ENCODE assay signal across 21 cellular contexts in the genomic region with DNA sequence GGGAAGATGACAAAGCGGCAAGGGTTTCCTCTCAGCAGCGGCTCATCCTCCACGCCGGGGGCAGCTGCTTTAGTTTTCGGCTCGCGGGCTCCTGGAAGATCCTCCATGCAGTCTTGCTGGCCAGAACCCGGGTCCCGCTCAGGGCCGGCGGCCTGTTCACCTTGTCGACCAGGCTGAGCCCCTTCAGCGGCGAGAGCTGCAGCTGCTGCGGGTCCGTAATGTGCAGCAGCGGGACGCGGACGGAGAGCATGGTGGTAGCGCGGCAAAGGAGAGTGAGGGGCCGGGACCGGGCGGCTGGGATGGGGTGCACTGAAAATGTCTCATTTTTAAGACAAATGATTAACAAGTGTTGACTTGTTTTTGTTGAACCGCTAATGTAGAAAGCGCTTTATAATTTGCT. TPM values are rescaled to one million over a fixed set of nuclear protein-coding genes. Genes with fewer than 3 reads are reported as not detected.
DNase-seq lines count a peak whose midpoint lies in the region; ATAC-seq lines count a peak whose summit lies in the region.
"Had no signal": no experiment of that assay in that cellular context is flagged by ENCODE, and none has a peak within 500 bp of the region (broad histone marks: within the 10 kb centered on the region; RNA-seq: fewer than 3 reads in every experiment).

No MANE protein-coding gene starts in this region.

- H3K4me1 ChIP-seq in right cardiac atrium (ENCODE audit: control insufficient read depth, insufficient read depth, low read length), result peaks cover 3% of the 10 kb centered on the region
- H3K4me1 ChIP-seq: Caco-2 had no signal

- ATAC-seq in natural killer cell treated with Interleukin-12 subunit alpha and Interleukin-12 subunit beta and Interleukin-15 and Interleukin-18, amount 100 ng/mL, for 72 hours, result no peak
- ATAC-seq in right cardiac atrium, result no peak
- ATAC-seq: CD8-positive, alpha-beta T cell; GM12878 had no signal

- no peaks in the 10 kb centered on the region for H3K9me3 ChIP-seq in right cardiac atrium (ENCODE audit: control insufficient read depth, low read length)
- H3K9me3 ChIP-seq: Caco-2, HAP-1 had no signal

- 94% methylated on average over 27 of the region's 27 CpGs for WGBS in right cardiac atrium

- H3K36me3 Mint-ChIP-seq in activated CD4-positive, alpha-beta T cell treated with anti-CD3 and anti-CD28 coated beads, Interleukin-2, amount 10 ng/mL, durations not matched to agents 7 days and 5 days (ENCODE audit: low read depth), result no peaks in the 10 kb centered on the region
- peaks cover 7% of the 10 kb centered on the region for H3K36me3 Mint-ChIP-seq in activated naive CD4-positive, alpha-beta T cell treated with anti-CD3 and anti-CD28 coated beads, Interleukin-2, amount 10 ng/mL, durations not matched to agents 7 days and 5 days
- no peaks in the 10 kb centered on the region for H3K36me3 Mint-ChIP-seq in natural killer cell treated with Interleukin-12 subunit alpha and Interleukin-12 subunit beta and Interleukin-15 and Interleukin-18, amount 100 ng/mL, for 72 hours
- H3K36me3 Mint-ChIP-seq: CD8-positive, alpha-beta T cell had no signal

- no peak overlapping the region for H3K4me3 ChIP-seq in right cardiac atrium (ENCODE audit: low read length)
- H3K4me3 ChIP-seq: BLaER1, GM12878, HAP-1 had no signal

- H3K4me1 Mint-ChIP-seq in activated CD4-positive, alpha-beta T cell treated with anti-CD3 and anti-CD28 coated beads, Interleukin-2, amount 10 ng/mL, durations not matched to agents 7 days and 5 days, result peaks cover 14% of the 10 kb centered on the region
- H3K4me1 Mint-ChIP-seq in activated naive CD4-positive, alpha-beta T cell treated with anti-CD3 and anti-CD28 coated beads, Interleukin-2, amount 10 ng/mL, durations not matched to agents 7 days and 5 days, result peaks cover 29% of the 10 kb centered on the region
- H3K4me1 Mint-ChIP-seq in natural killer cell treated with Interleukin-12 subunit alpha and Interleukin-12 subunit beta and Interleukin-15 and Interleukin-18, amount 100 ng/mL, for 72 hours (ENCODE audit: low read depth in 2 of 2), result peaks cover 10% of the 10 kb centered on the region in 2 donors

- H3K27me3 Mint-ChIP-seq in activated CD4-positive, alpha-beta T cell treated with anti-CD3 and anti-CD28 coated beads, Interleukin-2, amount 10 ng/mL, durations not matched to agents 7 days and 5 days, result no peaks in the 10 kb centered on the region
- no peaks in the 10 kb centered on the region for H3K27me3 Mint-ChIP-seq in activated naive CD4-positive, alpha-beta T cell treated with anti-CD3 and anti-CD28 coated beads, Interleukin-2, amount 10 ng/mL, durations not matched to agents 7 days and 5 days
- peaks cover 0 to 2% of the 10 kb centered on the region in 2 donors for H3K27me3 Mint-ChIP-seq in natural killer cell treated with Interleukin-12 subunit alpha and Interleukin-12 subunit beta and Interleukin-15 and Interleukin-18, amount 100 ng/mL, for 72 hours
- H3K27me3 Mint-ChIP-seq: B cell; CD4-positive, CD25-positive, alpha-beta regulatory T cell had no signal

- intact Hi-C loops in right cardiac atrium (cut with DNase I), result no loop called here

- no peak overlapping the region for H3K4me3 Mint-ChIP-seq in activated CD4-positive, alpha-beta T cell treated with anti-CD3 and anti-CD28 coated beads, Interleukin-2, amount 10 ng/mL, durations not matched to agents 7 days and 5 days
- peak overlapping the region; percentile 54 for H3K4me3 Mint-ChIP-seq in activated naive CD4-positive, alpha-beta T cell treated with anti-CD3 and anti-CD28 coated beads, Interleukin-2, amount 10 ng/mL, durations not matched to agents 7 days and 5 days
- H3K4me3 Mint-ChIP-seq in natural killer cell treated with Interleukin-12 subunit alpha and Interleukin-12 subunit beta and Interleukin-15 and Interleukin-18, amount 100 ng/mL, for 72 hours, result peak overlapping the region; percentile 34
- H3K4me3 Mint-ChIP-seq: B cell; CD4-positive, CD25-positive, alpha-beta regulatory T cell; CD8-positive, alpha-beta T cell; HFFc6 had no signal

- no peak overlapping the region for H3K27ac ChIP-seq in right cardiac atrium (ENCODE audit: low read length)
- H3K27ac ChIP-seq: 22Rv1, BLaER1, C4-2B had no signal

- no peak for DNase-seq in activated CD4-positive, alpha-beta T cell treated with anti-CD3 and anti-CD28 coated beads, Interleukin-2, amount 10 ng/mL, durations not matched to agents 7 days and 5 days
- no peak for DNase-seq in activated CD4-positive, alpha-beta T cell treated with anti-CD3 and anti-CD28 coated beads, Interleukin-2, amount 50 U/mL, for 48 hours
- DNase-seq in activated naive CD4-positive, alpha-beta T cell treated with anti-CD3 and anti-CD28 coated beads, Interleukin-2, amount 10 ng/mL, durations not matched to agents 7 days and 5 days, result no peak
- no peak for DNase-seq in activated naive CD4-positive, alpha-beta T cell treated with anti-CD3 and anti-CD28 coated beads, Interleukin-2, amount 50 U/mL, for 16 hours
- DNase-seq in natural killer cell treated with Interleukin-12 subunit alpha and Interleukin-12 subunit beta and Interleukin-15 and Interleukin-18, amount 100 ng/mL, for 72 hours (ENCODE audit: low spot score), result no peak
- no peak for DNase-seq in right cardiac atrium
- no peak for DNase-seq in DMS79 (lab: John Stamatoyannopoulos, UW)
- DNase-seq: Caco-2; CD4-positive, CD25-positive, alpha-beta regulatory T cell; CD8-positive, alpha-beta T cell; DMS153; EL; GDM1; GOT3; HFFc6 had no signal

- H3K9me3 Mint-ChIP-seq in activated CD4-positive, alpha-beta T cell treated with anti-CD3 and anti-CD28 coated beads, Interleukin-2, amount 10 ng/mL, durations not matched to agents 7 days and 5 days, result no peaks in the 10 kb centered on the region
- no peaks in the 10 kb centered on the region for H3K9me3 Mint-ChIP-seq in activated naive CD4-positive, alpha-beta T cell treated with anti-CD3 and anti-CD28 coated beads, Interleukin-2, amount 10 ng/mL, durations not matched to agents 7 days and 5 days
- no peaks in the 10 kb centered on the region for H3K9me3 Mint-ChIP-seq in natural killer cell treated with Interleukin-12 subunit alpha and Interleukin-12 subunit beta and Interleukin-15 and Interleukin-18, amount 100 ng/mL, for 72 hours
- H3K9me3 Mint-ChIP-seq: CD4-positive, CD25-positive, alpha-beta regulatory T cell; CD8-positive, alpha-beta T cell; HFFc6 had no signal

- POLR2A ChIA-PET in activated CD4-positive, alpha-beta T cell treated with anti-CD3 and anti-CD28 coated beads, Interleukin-2, amount 10 ng/mL, durations not matched to agents 7 days and 5 days (lab: Charles Lee), result no interaction called here

- no peaks in the 10 kb centered on the region for H3K27me3 ChIP-seq in right cardiac atrium (ENCODE audit: control insufficient read depth, insufficient read depth)
- H3K27me3 ChIP-seq: BLaER1 had no signal

- CTCF ChIA-PET in activated CD4-positive, alpha-beta T cell treated with anti-CD3 and anti-CD28 coated beads, Interleukin-2, amount 10 ng/mL, durations not matched to agents 7 days and 5 days (lab: Charles Lee), result no interaction called here
- CTCF ChIA-PET in activated naive CD4-positive, alpha-beta T cell treated with anti-CD3 and anti-CD28 coated beads, Interleukin-2, amount 10 ng/mL, durations not matched to agents 7 days and 5 days (lab: Charles Lee), result no interaction called here

- peak overlapping the region; percentile 9 for H3K27ac Mint-ChIP-seq in activated CD4-positive, alpha-beta T cell treated with anti-CD3 and anti-CD28 coated beads, Interleukin-2, amount 10 ng/mL, durations not matched to agents 7 days and 5 days
- no peak overlapping the region for H3K27ac Mint-ChIP-seq in activated naive CD4-positive, alpha-beta T cell treated with anti-CD3 and anti-CD28 coated beads, Interleukin-2, amount 10 ng/mL, durations not matched to agents 7 days and 5 days
- H3K27ac Mint-ChIP-seq in natural killer cell treated with Interleukin-12 subunit alpha and Interleukin-12 subunit beta and Interleukin-15 and Interleukin-18, amount 100 ng/mL, for 72 hours, result no peak overlapping the region
- H3K27ac Mint-ChIP-seq: B cell; CD4-positive, CD25-positive, alpha-beta regulatory T cell; CD8-positive, alpha-beta T cell; HFFc6 had no signal

RNA-seq across cellular contexts. Expression of a gene that starts 33.2 kb away (rescaled TPM):
- 1 to 10 TPM; 2.2 to 2.3 TPM for total RNA-seq in activated CD4-positive, alpha-beta T cell treated with anti-CD3 and anti-CD28 coated beads, Interleukin-2, amount 10 ng/mL, durations not matched to agents 7 days and 5 days
- under 1 TPM; 0.55 to 0.73 TPM for total RNA-seq in natural killer cell treated with Interleukin-12 subunit alpha and Interleukin-12 subunit beta and Interleukin-15 and Interleukin-18, amount 100 ng/mL, for 72 hours
- total RNA-seq in right cardiac atrium, result 1 to 10 TPM; 5.9 to 9.5 (median 6.6) TPM
- polyA plus RNA-seq in right cardiac atrium, result 4.7 TPM
- total RNA-seq: Caco-2, GM12878, HFFc6 had no signal
